8 cellular contexts compared by ENCODE assay signal in genomic region chrX:53089224-53089842, GRCh38. TPM values are rescaled to one million over a fixed set of nuclear protein-coding genes. Genes with fewer than 3 reads are reported as not detected.
DNase-seq lines count a peak whose midpoint lies in the region; ATAC-seq, FAIRE-seq and TF ChIP-seq lines count a peak whose summit lies in the region.

No MANE protein-coding gene starts in this region.

- ATAC-seq in activated T-cell treated with anti-CD3 and anti-CD28 coated beads, Interleukin-2, amount 50 U/mL, for 4 hours, result no peak
- no peak for ATAC-seq in HG03097 (IDR thresholded peaks at IDR 0.05; ENCODE audit: low FRiP score, unreplicated experiment)
- ATAC-seq in GM21526 (IDR thresholded peaks at IDR 0.05; ENCODE audit: low FRiP score, unreplicated experiment), result no peak

- peak; percentile 91 for FAIRE-seq in GM12892 (lab: Jason Lieb, UNC)

- H3K36me3 Mint-ChIP-seq in activated T-cell treated with anti-CD3 and anti-CD28 coated beads, Interleukin-2, amount 50 U/mL, for 4 hours (ENCODE audit: insufficient read depth), result peaks cover 23% of the 10 kb centered on the region
- H3K36me3 Mint-ChIP-seq in nephron progenitor cell (ENCODE audit: low read depth), result peaks cover 21% of the 10 kb centered on the region

- TF ChIP-seq CTCF in AG09319 (IDR thresholded peaks at IDR 0.05; ENCODE audit: low read depth, low read length) (peak; percentile 93), fibroblast of mammary gland (conservative IDR thresholded peaks at IDR 0.05; ENCODE audit: control insufficient read depth, insufficient read depth, low read depth, low read length) (peak; percentile 89), nephron progenitor cell (IDR thresholded peaks at IDR 0.05) (peak; percentile 63)

- H3K4me1 Mint-ChIP-seq in activated T-cell treated with anti-CD3 and anti-CD28 coated beads, Interleukin-2, amount 50 U/mL, for 4 hours (ENCODE audit: low read depth), result peaks cover 44% of the 10 kb centered on the region
- peaks cover 60% of the 10 kb centered on the region for H3K4me1 Mint-ChIP-seq in nephron progenitor cell

- no peak for TF ChIP-seq POLR2A in GM12892 (IDR thresholded peaks at IDR 0.05; ENCODE audit: low read depth, low read length)

- no peak overlapping the region for H3K27ac Mint-ChIP-seq in nephron progenitor cell

- H3K4me3 Mint-ChIP-seq in activated T-cell treated with anti-CD3 and anti-CD28 coated beads, Interleukin-2, amount 50 U/mL, for 4 hours, result peak overlapping the region; percentile 87
- peak overlapping the region; percentile 92 for H3K4me3 Mint-ChIP-seq in nephron progenitor cell

- no peaks in the 10 kb centered on the region for H3K9me3 Mint-ChIP-seq in activated T-cell treated with anti-CD3 and anti-CD28 coated beads, Interleukin-2, amount 50 U/mL, for 4 hours
- peaks cover 63% of the 10 kb centered on the region for H3K9me3 Mint-ChIP-seq in nephron progenitor cell

- no peak for DNase-seq in AG09319 (ENCODE audit: extremely low read depth, low read depth)
- DNase-seq in GM12892 (ENCODE audit: insufficient read length), result no peak
- peak; percentile 32 for DNase-seq in NCI-H2171 (lab: John Stamatoyannopoulos, UW)
- DNase-seq in activated T-cell treated with anti-CD3 and anti-CD28 coated beads, Interleukin-2, amount 50 U/mL, for 4 hours, result no peak
- DNase-seq in fibroblast of mammary gland (ENCODE audit: low read depth), result peak; percentile 74
- DNase-seq in nephron progenitor cell, result no peak

- H3K4me3 ChIP-seq in fibroblast of mammary gland (ENCODE audit: control insufficient read depth, low read depth, low read length), result peak overlapping the region; percentile 48

- H3K27me3 Mint-ChIP-seq in activated T-cell treated with anti-CD3 and anti-CD28 coated beads, Interleukin-2, amount 50 U/mL, for 4 hours (ENCODE audit: low read depth), result no peaks in the 10 kb centered on the region
- H3K27me3 Mint-ChIP-seq in nephron progenitor cell (ENCODE audit: low read depth, poor library complexity), result peaks cover 3% of the 10 kb centered on the region

RNA-seq across cellular contexts. Expression of gene KANTR, which starts 4.6 kb away (rescaled TPM):
- 7.9 TPM for polyA plus RNA-seq in GM12892 (2012; ENCODE audit: missing spikeins)
- 1 to 10 TPM; 3.4 to 4.1 (median 3.6) TPM for total RNA-seq in activated T-cell treated with anti-CD3 and anti-CD28 coated beads, Interleukin-2, amount 50 U/mL, for 4 hours

RNA-seq across cellular contexts. Expression of gene TSPYL2, which starts 7.2 kb away (rescaled TPM):
- 19.1 TPM for polyA plus RNA-seq in GM12892 (2012; ENCODE audit: missing spikeins)
- total RNA-seq in activated T-cell treated with anti-CD3 and anti-CD28 coated beads, Interleukin-2, amount 50 U/mL, for 4 hours, result 10 to 100 TPM; 55.8 to 73.3 (median 69.3) TPM

RNA-seq across cellular contexts. Expression of gene GPR173, which starts 40.7 kb away (rescaled TPM):
- not detected for polyA plus RNA-seq in GM12892 (2012; ENCODE audit: missing spikeins)
- total RNA-seq in activated T-cell treated with anti-CD3 and anti-CD28 coated beads, Interleukin-2, amount 50 U/mL, for 4 hours, result under 1 TPM in 1 of 3 donors, not detected in 2; 0.05 TPM

Comparison
In these comparisons a context has a peak if more than half of its experiments do, and no peak if none do; other contexts are left out.
1. DNase-seq: peak in NCI-H2171 (single experiment) and fibroblast of mammary gland (single experiment); none in AG09319 (single experiment), GM12892 (single experiment), activated T-cell treated with anti-CD3 and anti-CD28 coated beads, Interleukin-2, amount 50 U/mL, for 4 hours (single experiment) and nephron progenitor cell (single experiment).
2. Peak in every context shown above with its lines, with median percentiles within 50 percentile points of each other: CTCF ChIP-seq.